In genomic region chr1:233721003-233721595, GRCh38 we compare ENCODE assay signal across 13 cellular contexts.
DNase-seq lines count a peak whose midpoint lies in the region; ATAC-seq and TF ChIP-seq lines count a peak whose summit lies in the region.
"Had no signal": no experiment of that assay in that cellular context is flagged by ENCODE, and none has a peak within 500 bp of the region (broad histone marks: within the 10 kb centered on the region; RNA-seq: fewer than 3 reads in every experiment).

No MANE protein-coding gene starts in this region.

- peak overlapping the region; percentile 89 for H3K27ac ChIP-seq in left ventricle myocardium inferior (replicated peaks)

- no peaks in the 10 kb centered on the region for H3K36me3 ChIP-seq in left ventricle myocardium inferior

- CTCF ChIA-PET in GM10248 (lab: Yijun Ruan, JAX) = interaction anchor here (0.9 kb wide), 1 partner anchor 280 kb away, joined by 3 read pairs; no protein-coding TSS in a partner anchor

- peaks cover 10% of the 10 kb centered on the region for H3K9me3 ChIP-seq in left ventricle myocardium inferior (replicated peaks)

- no peak overlapping the region for H3K4me3 ChIP-seq in left ventricle myocardium inferior

- ATAC-seq in GM18517 (IDR thresholded peaks at IDR 0.05; ENCODE audit: unreplicated experiment) (peak; percentile 79), GM21786 (IDR thresholded peaks at IDR 0.05; ENCODE audit: unreplicated experiment) (peak; percentile 83)
- ATAC-seq: activated CD8-positive, alpha-beta T cell treated with anti-CD3 and anti-CD28 coated beads for 36 hours had no signal

- intact Hi-C loops in left ventricle myocardium inferior (cut with micrococcal nuclease) = no loop called here

- DNase-seq in NOMO-1 (lab: John Stamatoyannopoulos, UW; ENCODE audit: unreplicated experiment in 2 of 2) (peak; percentile 63 to 81), left ventricle myocardium inferior (no peak), foreskin melanocyte (no peak), GM10248 (ENCODE audit: extremely low spot score) (no peak), NCI-H187 treated with DMSO at 0.1 percent for 48 hours (lab: John Stamatoyannopoulos, UW) (no peak)
- no peak for DNase-seq in stimulated activated CD8-positive, alpha-beta memory T cell treated with anti-CD3 and anti-CD28 coated beads, Interleukin-4, amount 100 ng/mL, for 48 hours
- DNase-seq: activated CD8-positive, alpha-beta T cell treated with anti-CD3 and anti-CD28 coated beads for 36 hours; activated naive CD8-positive, alpha-beta T cell treated with anti-CD3 and anti-CD28 coated beads, Interleukin-2, amount 10 ng/mL, durations not matched to agents 7 days and 5 days; effector memory CD4-positive, alpha-beta T cell; NCI-H187; SW 1271 had no signal

- peaks cover 48% of the 10 kb centered on the region for H3K4me1 ChIP-seq in left ventricle myocardium inferior

- H3K27me3 ChIP-seq in left ventricle myocardium inferior (ENCODE audit: low read depth) = no peaks in the 10 kb centered on the region

- POLR2A ChIA-PET in GM10248 (lab: Yijun Ruan, JAX) = no interaction called here

- TF ChIP-seq CTCF in left ventricle myocardium inferior (IDR thresholded peaks at IDR 0.05; ENCODE audit: borderline replicate concordance) (no peak), GM10248 (IDR thresholded peaks at IDR 0.05; ENCODE audit: control extremely low read depth, extremely low read depth, low read depth, missing control alignments) (no peak)

Comparison
In these comparisons a context has a peak if more than half of its experiments do, and no peak if none do; other contexts are left out.
1. DNase-seq: peak in NOMO-1 (2 of 2); none in left ventricle myocardium inferior (single experiment), foreskin melanocyte (single experiment), stimulated activated CD8-positive, alpha-beta memory T cell treated with anti-CD3 and anti-CD28 coated beads, Interleukin-4, amount 100 ng/mL, for 48 hours (single experiment), GM10248 (single experiment) and NCI-H187 treated with DMSO at 0.1 percent for 48 hours (single experiment).